Comparison of ENCODE assay signal across 9 cellular contexts in the genomic region with DNA sequence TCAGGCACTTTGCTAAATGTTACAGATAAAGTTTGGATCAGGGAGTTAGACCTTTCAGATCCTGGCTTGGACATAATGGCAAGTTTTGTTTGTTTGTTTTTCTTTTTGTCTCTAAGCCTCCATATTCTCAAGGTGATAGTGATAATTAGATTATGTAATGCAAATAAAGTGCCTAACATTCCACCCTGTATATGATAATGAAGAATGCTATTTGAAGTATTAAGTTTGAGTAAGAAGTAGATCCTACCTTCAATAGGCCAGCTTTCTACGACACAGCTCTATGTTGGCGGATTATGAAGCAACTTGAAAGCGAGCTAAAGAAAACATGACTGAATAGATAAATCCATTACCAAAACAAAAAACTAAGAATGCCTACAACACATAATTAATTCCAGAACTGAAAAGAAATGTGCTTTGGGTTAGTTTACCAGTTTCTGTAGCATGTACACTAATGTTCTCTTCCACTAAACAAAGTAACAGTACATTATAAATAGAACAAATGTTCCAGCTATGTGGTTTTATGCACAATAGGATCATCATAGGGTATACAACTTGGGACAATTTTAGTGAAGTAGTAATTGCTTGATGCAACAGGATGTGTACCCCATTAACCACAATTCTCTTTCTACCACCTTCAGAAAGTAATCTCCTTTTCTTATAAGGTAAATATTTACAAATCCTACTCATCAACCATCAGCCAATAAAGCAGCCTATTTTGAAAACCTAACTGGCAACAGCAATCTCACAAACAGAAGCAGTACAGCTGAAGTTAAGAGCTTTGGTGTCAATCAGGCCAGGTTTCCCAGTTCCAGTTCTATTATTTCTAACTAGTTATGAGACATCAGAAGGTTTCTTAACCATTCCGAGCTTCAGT. TPM values are rescaled to one million over a fixed set of nuclear protein-coding genes. Genes with fewer than 3 reads are reported as not detected.
A peak's percentile ranks its signal among the peaks of the same experiment; 100 is the strongest.
DNase-seq lines count a peak whose midpoint lies in the region; ATAC-seq and TF ChIP-seq lines count a peak whose summit lies in the region.
"Had no signal": no experiment of that assay in that cellular context is flagged by ENCODE, and none has a peak within 500 bp of the region (broad histone marks: within the 10 kb centered on the region; RNA-seq: fewer than 3 reads in every experiment).

No MANE protein-coding gene starts in this region.

- ATAC-seq in activated T-helper 17 cell treated with anti-CD3 and anti-CD28 coated beads, Interleukin-2, amount 50 U/mL, for 72 hours (replicated peaks), result no peak
- ATAC-seq in thoracic aorta (ENCODE audit: insufficient number of reproducible peaks, low FRiP score, low read depth), result no peak
- ATAC-seq in GM18511 (IDR thresholded peaks at IDR 0.05; ENCODE audit: unreplicated experiment), result no peak

- no peak for DNase-seq in activated naive CD4-positive, alpha-beta T cell treated with anti-CD3 and anti-CD28 coated beads for 36 hours
- DNase-seq in activated naive CD4-positive, alpha-beta T cell treated with Interleukin-2 at 50 U/mL for 16 hours, result no peak
- no peak for DNase-seq in thoracic aorta (ENCODE audit: low spot score)
- no peak for DNase-seq in DMS153 treated with DMSO at 0.1 percent for 48 hours (lab: John Stamatoyannopoulos, UW; ENCODE audit: unreplicated experiment)
- no peak for DNase-seq in head of caudate nucleus
- DNase-seq: DMS79 treated with DMSO at 0.1 percent for 48 hours had no signal

- no peak for TF ChIP-seq CTCF in thoracic aorta (IDR thresholded peaks at IDR 0.05)

- peak overlapping the region; percentile 92 for H3K4me3 Mint-ChIP-seq in activated naive CD4-positive, alpha-beta T cell treated with anti-CD3 and anti-CD28 coated beads for 36 hours
- peak overlapping the region; percentile 90 for H3K4me3 Mint-ChIP-seq in activated T-helper 17 cell treated with anti-CD3 and anti-CD28 coated beads, Interleukin-2, amount 50 U/mL, for 72 hours

- no peak overlapping the region for H3K27ac Mint-ChIP-seq in activated naive CD4-positive, alpha-beta T cell treated with anti-CD3 and anti-CD28 coated beads for 36 hours
- peak overlapping the region; percentile 96 for H3K27ac Mint-ChIP-seq in activated T-helper 17 cell treated with anti-CD3 and anti-CD28 coated beads, Interleukin-2, amount 50 U/mL, for 72 hours

- peak overlapping the region; percentile 87 for H3K4me3 ChIP-seq in iPS-20b (ENCODE audit: low read length)
- peak overlapping the region; percentile 81 for H3K4me3 ChIP-seq in thoracic aorta

- H3K4me1 Mint-ChIP-seq in activated naive CD4-positive, alpha-beta T cell treated with anti-CD3 and anti-CD28 coated beads for 36 hours (ENCODE audit: low read depth), result peaks cover 37% of the 10 kb centered on the region
- peaks cover 3% of the 10 kb centered on the region for H3K4me1 Mint-ChIP-seq in activated T-helper 17 cell treated with anti-CD3 and anti-CD28 coated beads, Interleukin-2, amount 50 U/mL, for 72 hours

- H3K9ac ChIP-seq in iPS-20b (ENCODE audit: low read depth, low read length), result peak overlapping the region; percentile 95; the same call in 1 of the 2 replicates

- peaks cover 6% of the 10 kb centered on the region for H3K36me3 Mint-ChIP-seq in activated naive CD4-positive, alpha-beta T cell treated with anti-CD3 and anti-CD28 coated beads for 36 hours (ENCODE audit: low read depth)
- peaks cover 32% of the 10 kb centered on the region for H3K36me3 Mint-ChIP-seq in activated T-helper 17 cell treated with anti-CD3 and anti-CD28 coated beads, Interleukin-2, amount 50 U/mL, for 72 hours (ENCODE audit: low read depth)

- H3K27me3 ChIP-seq in iPS-20b (ENCODE audit: insufficient read depth, low read length) (no peaks in the 10 kb centered on the region), thoracic aorta (replicated peaks; ENCODE audit: insufficient read depth) (no peaks in the 10 kb centered on the region)

- CTCF ChIA-PET in activated naive CD4-positive, alpha-beta T cell treated with anti-CD3 and anti-CD28 coated beads for 36 hours (lab: Charles Lee), result interaction anchor here (0.6 to 1.3 kb wide), 4 partner anchors 29 to 1212 kb away, joined by 3 to 4 read pairs (median 3); no protein-coding TSS in a partner anchor

- H3K9me3 ChIP-seq in iPS-20b (ENCODE audit: insufficient read depth, low read depth, low read length) (peaks cover 8% of the 10 kb centered on the region), thoracic aorta (no peaks in the 10 kb centered on the region)

- H3K4me1 ChIP-seq in iPS-20b (ENCODE audit: insufficient read depth, low read length) (peaks cover 3% of the 10 kb centered on the region; the same call in 1 of the 2 replicates), thoracic aorta (ENCODE audit: control insufficient read depth in 1 of 2, low read depth in 2 of 2) (peaks cover 20 to 26% of the 10 kb centered on the region in 2 donors)

- H3K36me3 ChIP-seq in iPS-20b (ENCODE audit: insufficient read depth, low read depth, low read length) (peaks cover 24% of the 10 kb centered on the region), thoracic aorta (peaks cover 4% of the 10 kb centered on the region)

- intact Hi-C loops in activated naive CD4-positive, alpha-beta T cell treated with anti-CD3 and anti-CD28 coated beads for 36 hours (cut with micrococcal nuclease), result loop anchor here (2.0 kb wide), 2 partner anchors 317 to 409 kb away; a partner anchor contains a TSS
- intact Hi-C loops in head of caudate nucleus (cut with DNase I), result no loop called here

- H3K27ac ChIP-seq in iPS-20b (ENCODE audit: low read length), result no peak overlapping the region
- H3K27ac ChIP-seq in thoracic aorta, result no peak overlapping the region

- H3K9me3 Mint-ChIP-seq in activated naive CD4-positive, alpha-beta T cell treated with anti-CD3 and anti-CD28 coated beads for 36 hours, result peaks cover 12% of the 10 kb centered on the region
- no peaks in the 10 kb centered on the region for H3K9me3 Mint-ChIP-seq in activated T-helper 17 cell treated with anti-CD3 and anti-CD28 coated beads, Interleukin-2, amount 50 U/mL, for 72 hours

- H3K27me3 Mint-ChIP-seq in activated naive CD4-positive, alpha-beta T cell treated with anti-CD3 and anti-CD28 coated beads for 36 hours (ENCODE audit: low read depth), result no peaks in the 10 kb centered on the region
- no peaks in the 10 kb centered on the region for H3K27me3 Mint-ChIP-seq in activated T-helper 17 cell treated with anti-CD3 and anti-CD28 coated beads, Interleukin-2, amount 50 U/mL, for 72 hours

RNA-seq across cellular contexts. Expression of a gene that starts 1.5 kb away (rescaled TPM):
- total RNA-seq in activated naive CD4-positive, alpha-beta T cell treated with anti-CD3 and anti-CD28 coated beads for 36 hours, result 10 to 100 TPM; 37.7 to 47.5 TPM
- total RNA-seq in activated T-helper 17 cell treated with anti-CD3 and anti-CD28 coated beads, Interleukin-2, amount 50 U/mL, for 72 hours, result 10 to 100 TPM; 23.5 to 28.2 TPM
- 10 to 100 TPM; 11.1 to 73.9 TPM for total RNA-seq in thoracic aorta
